15 cellular contexts compared by ENCODE assay signal in the genomic region with DNA sequence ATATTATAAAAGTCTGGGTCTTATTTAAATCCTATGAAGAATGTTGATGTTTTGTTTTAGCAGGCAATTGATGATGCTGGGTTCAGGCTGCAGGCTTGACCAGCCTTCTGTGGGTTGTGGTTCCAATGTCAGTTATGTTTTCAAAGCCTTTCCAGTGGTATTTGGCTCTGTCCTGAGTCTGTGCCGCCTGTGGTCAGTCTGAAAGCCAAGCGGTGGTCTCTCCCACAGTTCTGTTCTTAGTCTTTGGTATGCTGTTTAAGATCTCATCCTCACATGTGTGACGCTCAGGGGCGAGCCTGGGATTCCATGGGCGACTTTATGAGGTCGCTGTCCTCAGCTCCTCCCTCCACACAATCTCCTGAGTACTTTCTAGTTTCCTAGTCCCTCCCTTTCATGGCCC. TPM values are rescaled to one million over a fixed set of nuclear protein-coding genes. Genes with fewer than 3 reads are reported as not detected.
DNase-seq lines count a peak whose midpoint lies in the region; ATAC-seq and TF ChIP-seq lines count a peak whose summit lies in the region.
"Had no signal": no experiment of that assay in that cellular context is flagged by ENCODE, and none has a peak within 500 bp of the region (broad histone marks: within the 10 kb centered on the region; RNA-seq: fewer than 3 reads in every experiment).

No MANE protein-coding gene starts in this region.

- no peak for DNase-seq in activated T-cell treated with anti-CD3 and anti-CD28 coated beads, Interleukin-2, amount 50 U/mL, for 24 hours
- DNase-seq in activated T-cell treated with anti-CD3 and anti-CD28 coated beads for 4 hours: no peak
- DNase-seq in T-helper 17 cell: no peak
- DNase-seq in endodermal cell: no peak
- DNase-seq in osteoblast (ENCODE audit: insufficient read length, low spot score, missing footprints): no peak
- no peak for DNase-seq in NCI-H345 treated with DMSO at 0.1 percent for 48 hours (lab: John Stamatoyannopoulos, UW; ENCODE audit: unreplicated experiment)
- DNase-seq in NCI-H2196 (lab: John Stamatoyannopoulos, UW; ENCODE audit: unreplicated experiment): no peak
- DNase-seq: Calu3, DMS79 treated with DMSO at 0.1 percent for 48 hours, GDM1, KG1, NCI-H1092, NCI-H446 had no signal

- no peak for ATAC-seq in T-helper 17 cell
- ATAC-seq in HG02852 (IDR thresholded peaks at IDR 0.05; ENCODE audit: unreplicated experiment): no peak

- peaks cover 8% of the 10 kb centered on the region for H3K4me1 Mint-ChIP-seq in activated T-cell treated with anti-CD3 and anti-CD28 coated beads, Interleukin-2, amount 50 U/mL, for 24 hours (ENCODE audit: low read depth)
- H3K4me1 Mint-ChIP-seq in T-helper 17 cell (peaks cover 3% of the 10 kb centered on the region), endodermal cell (no peaks in the 10 kb centered on the region)

- peaks cover 81% of the 10 kb centered on the region for H3K36me3 Mint-ChIP-seq in activated T-cell treated with anti-CD3 and anti-CD28 coated beads, Interleukin-2, amount 50 U/mL, for 24 hours (ENCODE audit: low read depth)
- peaks cover 4% of the 10 kb centered on the region for H3K36me3 Mint-ChIP-seq in T-helper 17 cell (ENCODE audit: low read depth)
- peaks cover 49% of the 10 kb centered on the region for H3K36me3 Mint-ChIP-seq in endodermal cell (ENCODE audit: low read depth)

- H3K4me1 ChIP-seq in endodermal cell (ENCODE audit: control insufficient read depth, insufficient read depth, low read length): no peaks in the 10 kb centered on the region
- no peaks in the 10 kb centered on the region for H3K4me1 ChIP-seq in osteoblast (ENCODE audit: insufficient read depth, low read length)

- H3K36me3 ChIP-seq in endodermal cell (ENCODE audit: control insufficient read depth, insufficient read depth, low read length) (peaks cover 50% of the 10 kb centered on the region), osteoblast (ENCODE audit: insufficient read depth, low read length) (peaks cover 71% of the 10 kb centered on the region)

- H3K27ac Mint-ChIP-seq in activated T-cell treated with anti-CD3 and anti-CD28 coated beads, Interleukin-2, amount 50 U/mL, for 24 hours: peak overlapping the region; percentile 47
- H3K27ac Mint-ChIP-seq in T-helper 17 cell (peak overlapping the region; percentile 14), endodermal cell (peak overlapping the region; percentile 36)

- no peak overlapping the region for H3K9ac ChIP-seq in endodermal cell (ENCODE audit: extremely low read depth, low read length, poor library complexity, severe bottlenecking)

- H3K27me3 ChIP-seq in endodermal cell (ENCODE audit: control insufficient read depth, insufficient read depth, low read length, poor library complexity, severe bottlenecking): no peaks in the 10 kb centered on the region
- no peaks in the 10 kb centered on the region for H3K27me3 ChIP-seq in osteoblast (ENCODE audit: insufficient read depth, low read length)

- H3K9me3 Mint-ChIP-seq in activated T-cell treated with anti-CD3 and anti-CD28 coated beads, Interleukin-2, amount 50 U/mL, for 24 hours: no peaks in the 10 kb centered on the region
- no peaks in the 10 kb centered on the region for H3K9me3 Mint-ChIP-seq in endodermal cell

- H3K79me2 ChIP-seq in osteoblast (ENCODE audit: insufficient read depth, low read length): peaks cover 10% of the 10 kb centered on the region

- no peak for TF ChIP-seq CTCF in endodermal cell (conservative IDR thresholded peaks at IDR 0.05)
- TF ChIP-seq CTCF in osteoblast (IDR thresholded peaks at IDR 0.05; ENCODE audit: extremely low read depth, low read depth, low read length): no peak

- WGBS in endodermal cell (ENCODE audit: insufficient coverage in 1 of 2, insufficient read length in 1 of 2), 2 experiments: 88 to 92% methylated on average over 6 of the region's 6 CpGs

- H3K4me2 ChIP-seq in osteoblast (ENCODE audit: insufficient read depth, low read length): no peak overlapping the region

- H4K20me1 ChIP-seq in osteoblast (ENCODE audit: insufficient read depth, low read length): no peaks in the 10 kb centered on the region

- H3K27ac ChIP-seq in endodermal cell (ENCODE audit: low read depth, low read length): no peak overlapping the region
- peak overlapping the region; percentile 18 for H3K27ac ChIP-seq in osteoblast (ENCODE audit: low read depth, low read length)
- H3K27ac ChIP-seq: RWPE1 had no signal

- H3K4me3 Mint-ChIP-seq in activated T-cell treated with anti-CD3 and anti-CD28 coated beads, Interleukin-2, amount 50 U/mL, for 24 hours: no peak overlapping the region
- H3K4me3 Mint-ChIP-seq in T-helper 17 cell (no peak overlapping the region), endodermal cell (no peak overlapping the region)

- H3K9me3 ChIP-seq in T-helper 17 cell (ENCODE audit: control insufficient read depth, low read length, poor library complexity, severe bottlenecking) (no peaks in the 10 kb centered on the region), endodermal cell (ENCODE audit: control insufficient read depth, low read length) (no peaks in the 10 kb centered on the region), osteoblast (ENCODE audit: low read depth, low read length) (no peaks in the 10 kb centered on the region)

- no peaks in the 10 kb centered on the region for H3K27me3 Mint-ChIP-seq in activated T-cell treated with anti-CD3 and anti-CD28 coated beads, Interleukin-2, amount 50 U/mL, for 24 hours
- H3K27me3 Mint-ChIP-seq in T-helper 17 cell (no peaks in the 10 kb centered on the region), endodermal cell (ENCODE audit: insufficient read depth) (no peaks in the 10 kb centered on the region)

- no peak overlapping the region for H2AFZ ChIP-seq in osteoblast (ENCODE audit: low read length)

- H3K4me3 ChIP-seq in endodermal cell (ENCODE audit: low read length) (no peak overlapping the region), osteoblast (ENCODE audit: insufficient read depth, low read length) (no peak overlapping the region)

RNA-seq across cellular contexts. Expression of gene SLC35E1, which starts 12.3 kb away (rescaled TPM):
- total RNA-seq in T-helper 17 cell (10 to 100 TPM; 68.1 to 75.9 TPM), endodermal cell (10 to 100 TPM; 26.6 to 30.6 TPM), osteoblast (38.0 and 41.5 TPM in 2 replicates)
- polyA plus RNA-seq in endodermal cell (2013, experiment 1 of 2): 24.8 TPM
- 25.5 TPM for polyA plus RNA-seq in endodermal cell (2013, experiment 2 of 2)

RNA-seq across cellular contexts. Expression of gene CHERP, which starts 17.7 kb away (rescaled TPM):
- total RNA-seq in T-helper 17 cell (10 to 100 TPM; 50.1 to 63.7 TPM), endodermal cell (10 to 100 TPM; 69.5 to 71.5 TPM), osteoblast (5.8 and 6.5 TPM in 2 replicates)
- polyA plus RNA-seq in endodermal cell (2013, experiment 1 of 2): 57.2 TPM
- polyA plus RNA-seq in endodermal cell (2013, experiment 2 of 2): 47.1 TPM
